8 cellular contexts compared by ENCODE assay signal in genomic region chr11:62337682-62338181, GRCh38. TPM values are rescaled to one million over a fixed set of nuclear protein-coding genes. Genes with fewer than 3 reads are reported as not detected.
A peak's percentile ranks its signal among the peaks of the same experiment; 100 is the strongest.
DNase-seq lines count a peak whose midpoint lies in the region; ATAC-seq, FAIRE-seq and TF ChIP-seq lines count a peak whose summit lies in the region.

No MANE protein-coding gene starts in this region.

- no peak for TF ChIP-seq CTCF in HEK293 (tag by site-specific recombination; IDR thresholded peaks at IDR 0.05)
- no peak for TF ChIP-seq CTCF in H1 (IDR thresholded peaks at IDR 0.05; ENCODE audit: control extremely low read depth in 1 of 3, insufficient read depth in 1 of 3, low read depth in 1 of 3, low read length in 3 of 3)

- no peak overlapping the region for H3K56ac ChIP-seq in H1 (replicated peaks; ENCODE audit: insufficient read length, low read depth, low read length)

- 2% methylated on average over 50 of the region's 50 CpGs; no CpG with 5 or more reads in 1 of the 2 experiments for WGBS in H1 (ENCODE audit: extremely low coverage in 1 of 2, insufficient coverage in 1 of 2, insufficient read length in 1 of 2, insufficient replicate concordance in 2 of 2, low coverage in 1 of 2, low lambda C conversion rate in 2 of 2, missing lambda C conversion rate in 1 of 2), 2 experiments
- under 1% methylated on average over 50 of the region's 50 CpGs for WGBS in urinary bladder

- no peaks in the 10 kb centered on the region for H3K36me3 Mint-ChIP-seq in CD4-positive, CD25-positive, alpha-beta regulatory T cell
- H3K36me3 Mint-ChIP-seq in T-cell = no peaks in the 10 kb centered on the region

- CTCF ChIA-PET in HEK293 (lab: Yijun Ruan, JAX) = interaction anchor here (0.6 to 0.8 kb wide), 7 partner anchors 27 to 513 kb away, joined by 3 to 4 read pairs (median 3); no protein-coding TSS in a partner anchor
- CTCF ChIA-PET in T-cell (lab: Charles Lee) = interaction anchor here (0.6 to 1.3 kb wide), 7 partner anchors 27 to 821 kb away, joined by 3 to 7 read pairs (median 4); partner anchors contain the start of genes FEN1 (in 1 of the 2) and TMEM258 (in 1 of the 2)
- CTCF ChIA-PET in H1 (lab: Charles Lee; ENCODE audit: partially characterized antibody) = interaction anchor here (0.6 to 5.5 kb wide), 13 partner anchors 11 to 409 kb away, joined by 3 to 82 read pairs (median 4); no protein-coding TSS in a partner anchor

- peaks cover 4 to 22% (median 6%) of the 10 kb centered on the region in 4 donors for H3K4me1 Mint-ChIP-seq in CD4-positive, CD25-positive, alpha-beta regulatory T cell
- H3K4me1 Mint-ChIP-seq in T-cell = peaks cover 9 to 18% (median 9%) of the 10 kb centered on the region in 3 donors

- H3K9me3 Mint-ChIP-seq in CD4-positive, CD25-positive, alpha-beta regulatory T cell = peaks cover 0 to 3% (median 0%) of the 10 kb centered on the region in 7 donors
- no peaks in the 10 kb centered on the region for H3K9me3 Mint-ChIP-seq in T-cell

- H3K23ac ChIP-seq in H1 (ENCODE audit: insufficient read length) = no peak overlapping the region

- 0 out of 2 replicates have a peak overlapping the region, but pooled peaks have one; percentile 88 for H2BK15ac ChIP-seq in H1 (ENCODE audit: low read length)

- H4K91ac ChIP-seq in H1 (replicated peaks; ENCODE audit: insufficient read length, low read length) = peak overlapping the region; percentile 77

- H3K79me1 ChIP-seq in H1 (ENCODE audit: low read depth, low read length) = no peaks in the 10 kb centered on the region

- H2AFZ ChIP-seq in H1 (ENCODE audit: low read length) = peak overlapping the region; percentile 59; the same call in 1 of the 2 replicates

- no peak overlapping the region for H3K14ac ChIP-seq in H1 (ENCODE audit: insufficient read length)

- H3K27me3 Mint-ChIP-seq in CD4-positive, CD25-positive, alpha-beta regulatory T cell = peaks cover 62% of the 10 kb centered on the region
- H3K27me3 Mint-ChIP-seq in T-cell = peaks cover 3 to 32% of the 10 kb centered on the region in 2 donors

- TF ChIP-seq RAD21 in H1 (IDR thresholded peaks at IDR 0.05 in 1 of 2, conservative IDR thresholded peaks at IDR 0.05 in 1 of 2; ENCODE audit: low read depth in 2 of 2, low read length in 2 of 2) = no peak

- peak overlapping the region; percentile 59 to 73 (median 65) for H3K9ac ChIP-seq in H1 (replicated peaks in 1 of 4; ENCODE audit: extremely low read depth in 1 of 4, low read depth in 3 of 4, low read length in 3 of 4)
- H3K9ac ChIP-seq in mucosa of rectum (ENCODE audit: low read depth in 1 of 2, low read length in 2 of 2) = peak overlapping the region; percentile 63 to 80

- DNase-seq in CD4-positive, CD25-positive, alpha-beta regulatory T cell = peak in 2 of 3 donors; percentile 3 to 7
- DNase-seq in T-cell = peak in 5 of 34 experiments; percentile 1 to 15 (median 3)
- DNase-seq in H1 (ENCODE audit: low read depth in 1 of 2, low spot score in 2 of 2) = no peak
- DNase-seq in NCI-H1694 treated with DMSO at 0.1 percent for 48 hours (lab: John Stamatoyannopoulos, UW) = no peak

- peaks cover 23% of the 10 kb centered on the region for H3K27me3 ChIP-seq in CD4-positive, CD25-positive, alpha-beta regulatory T cell (ENCODE audit: control insufficient read depth, insufficient read depth, low read length)
- H3K27me3 ChIP-seq in H1 (replicated peaks in 1 of 4; ENCODE audit: control insufficient read depth in 3 of 4, extremely low read depth in 1 of 4, insufficient read depth in 3 of 4, low read length in 3 of 4) (peaks cover 0 to 10% (median 4%) of the 10 kb centered on the region in 4 experiments; a peak in 3 of 7 replicates), mucosa of rectum (ENCODE audit: control insufficient read depth in 2 of 2, insufficient read depth in 2 of 2, low read length in 2 of 2) (no peaks in the 10 kb centered on the region)

- peak overlapping the region; percentile 81 for H4K8ac ChIP-seq in H1 (ENCODE audit: extremely low read depth, insufficient read depth, low read length)

- H2BK120ac ChIP-seq in H1 (replicated peaks; ENCODE audit: low read depth, low read length) = no peak overlapping the region

- peak overlapping the region; percentile 94 for H3K4ac ChIP-seq in H1 (replicated peaks; ENCODE audit: insufficient read length, low read depth, low read length)

- no peak overlapping the region for H2AK5ac ChIP-seq in H1 (ENCODE audit: low read depth, low read length)

- H2BK5ac ChIP-seq in H1 (ENCODE audit: low read depth, low read length) = 0 out of 2 replicates have a peak overlapping the region, but pooled peaks have one; percentile 35

- no peaks in the 10 kb centered on the region for H3K79me2 ChIP-seq in H1 (ENCODE audit: control insufficient read depth in 1 of 2, insufficient read depth in 2 of 2, low read length in 2 of 2)

- peak in 1 of 2 donors; percentile 29 for ATAC-seq in CD4-positive, CD25-positive, alpha-beta regulatory T cell (ENCODE audit: low read depth in 2 of 2)
- peak; percentile 9 to 49 (median 38) for ATAC-seq in T-cell (replicated peaks in 1 of 4)
- ATAC-seq in GM19467 (IDR thresholded peaks at IDR 0.05; ENCODE audit: unreplicated experiment) = no peak

- no peak overlapping the region for H4K5ac ChIP-seq in H1 (ENCODE audit: insufficient read length, low read depth, low read length)

- TF ChIP-seq EP300 in H1 (IDR thresholded peaks at IDR 0.05; ENCODE audit: borderline replicate concordance in 1 of 2, low read depth in 2 of 2, low read length in 2 of 2) = no peak

- H3K4me3 Mint-ChIP-seq in CD4-positive, CD25-positive, alpha-beta regulatory T cell = peak overlapping the region; percentile 26 to 88 (median 86)
- H3K4me3 Mint-ChIP-seq in T-cell = peak overlapping the region; percentile 78 to 88 (median 85)

- no peak overlapping the region for H3K27ac ChIP-seq in CD4-positive, CD25-positive, alpha-beta regulatory T cell (ENCODE audit: insufficient read depth, low read length, poor library complexity, severe bottlenecking)
- peak overlapping the region; percentile 39; the same call in 1 of the 2 replicates for H3K27ac ChIP-seq in HEK293 (ENCODE audit: extremely low read depth, low read depth, low read length)
- no peak overlapping the region for H3K27ac ChIP-seq in H1 (ENCODE audit: low read depth, low read length)
- H3K27ac ChIP-seq in mucosa of rectum (ENCODE audit: low read depth in 2 of 2, low read length in 2 of 2) = peak overlapping the region; percentile 32 to 64
- no peak overlapping the region for H3K27ac ChIP-seq in urinary bladder (ENCODE audit: low read depth)

- FAIRE-seq in H1 (lab: Jason Lieb, UNC) = no peak

- no peak for TF ChIP-seq POLR2A in H1 (IDR thresholded peaks at IDR 0.05; ENCODE audit: control extremely low read depth in 1 of 2, low read depth in 2 of 2, low read length in 2 of 2)

- POLR2A ChIA-PET in HEK293 (lab: Yijun Ruan, JAX) = interaction anchor here (0.6 to 1.1 kb wide), 3 partner anchors 15 to 77 kb away, joined by 3 to 8 read pairs (median 4); no protein-coding TSS in a partner anchor
- POLR2A ChIA-PET in T-cell (lab: Charles Lee) = no interaction called here
- POLR2A ChIA-PET in H1 (lab: Charles Lee; ENCODE audit: partially characterized antibody) = interaction anchor here (0.7 to 1.2 kb wide), 3 partner anchors 9 to 38 kb away, joined by 3 read pairs; no protein-coding TSS in a partner anchor

- peak overlapping the region; percentile 80 to 93 for H3K4me2 ChIP-seq in H1 (ENCODE audit: insufficient read depth in 1 of 2, low read depth in 2 of 2, low read length in 2 of 2)

- peak overlapping the region in 2 of 3 donors; percentile 44 to 67 for H3K27ac Mint-ChIP-seq in CD4-positive, CD25-positive, alpha-beta regulatory T cell
- H3K27ac Mint-ChIP-seq in T-cell = no peak overlapping the region

- peak overlapping the region; percentile 55; the same call in 1 of the 2 replicates for H2BK12ac ChIP-seq in H1 (ENCODE audit: low read depth, low read length)

- H2BK20ac ChIP-seq in H1 (ENCODE audit: low read length) = 0 out of 2 replicates have a peak overlapping the region, but pooled peaks have one; percentile 13

- H3K9me3 ChIP-seq in CD4-positive, CD25-positive, alpha-beta regulatory T cell (ENCODE audit: control insufficient read depth in 2 of 2, low read length in 2 of 2) = no peaks in the 10 kb centered on the region
- H3K9me3 ChIP-seq in HEK293 (ENCODE audit: control insufficient read depth, insufficient read depth, low read depth, low read length) = no peaks in the 10 kb centered on the region
- H3K9me3 ChIP-seq in H1 (ENCODE audit: insufficient read depth in 2 of 2, low read depth in 1 of 2, low read length in 1 of 2) = no peaks in the 10 kb centered on the region
- H3K9me3 ChIP-seq in mucosa of rectum (ENCODE audit: control insufficient read depth in 2 of 2, low read length in 2 of 2) = no peaks in the 10 kb centered on the region

- H3K36me3 ChIP-seq in CD4-positive, CD25-positive, alpha-beta regulatory T cell (ENCODE audit: control insufficient read depth, insufficient read depth, low read length) = no peaks in the 10 kb centered on the region
- peaks cover 0 to 6% of the 10 kb centered on the region in 2 experiments; a peak in 1 of 3 replicates for H3K36me3 ChIP-seq in HEK293 (ENCODE audit: control insufficient read depth in 2 of 2, insufficient read depth in 1 of 2, low read length in 2 of 2)
- no peaks in the 10 kb centered on the region; a peak in 2 of 8 replicates for H3K36me3 ChIP-seq in H1 (ENCODE audit: control insufficient read depth in 2 of 4, insufficient read depth in 4 of 4, low read length in 3 of 4)
- H3K36me3 ChIP-seq in mucosa of rectum (ENCODE audit: control insufficient read depth in 2 of 2, insufficient read depth in 2 of 2, low read length in 2 of 2) = no peaks in the 10 kb centered on the region
- H3K36me3 ChIP-seq in urinary bladder (ENCODE audit: insufficient read depth) = no peaks in the 10 kb centered on the region

- peak overlapping the region; percentile 51 for H3K4me3 ChIP-seq in CD4-positive, CD25-positive, alpha-beta regulatory T cell (ENCODE audit: low read depth, low read length)
- H3K4me3 ChIP-seq in HEK293 (ENCODE audit: low read depth, low read length) = peak overlapping the region; percentile 82
- peak overlapping the region; percentile 59 to 77 (median 72) for H3K4me3 ChIP-seq in H1 (ENCODE audit: extremely low read depth in 1 of 4, insufficient read depth in 2 of 4, low read depth in 3 of 4, low read length in 4 of 4)
- peak overlapping the region; percentile 81 to 91 for H3K4me3 ChIP-seq in mucosa of rectum (ENCODE audit: low read length in 2 of 2)
- peak overlapping the region; percentile 50 for H3K4me3 ChIP-seq in urinary bladder (ENCODE audit: low read depth, low read length)

- H3K18ac ChIP-seq in H1 (ENCODE audit: extremely low read depth, low read length) = no peak overlapping the region

- H4K20me1 ChIP-seq in H1 (replicated peaks in 1 of 2; ENCODE audit: control insufficient read depth in 1 of 2, insufficient read depth in 2 of 2, low read length in 2 of 2) = no peaks in the 10 kb centered on the region

- peaks cover 13% of the 10 kb centered on the region for H3K4me1 ChIP-seq in CD4-positive, CD25-positive, alpha-beta regulatory T cell (ENCODE audit: control insufficient read depth, insufficient read depth, low read length, poor library complexity, severe bottlenecking)
- H3K4me1 ChIP-seq in HEK293 (ENCODE audit: control insufficient read depth, insufficient read depth, low read length) (peaks cover 6% of the 10 kb centered on the region; the same call in 1 of the 2 replicates), H1 (replicated peaks in 1 of 4; ENCODE audit: control insufficient read depth in 3 of 4, insufficient read depth in 4 of 4, low read length in 3 of 4) (peaks cover 0 to 4% (median 0%) of the 10 kb centered on the region in 4 experiments; a peak in 4 of 7 replicates), mucosa of rectum (ENCODE audit: control insufficient read depth in 2 of 2, insufficient read depth in 2 of 2, low read length in 2 of 2) (peaks cover 3 to 9% of the 10 kb centered on the region in 2 donors), urinary bladder (ENCODE audit: insufficient read depth) (no peaks in the 10 kb centered on the region)

- peaks cover 4% of the 10 kb centered on the region; the same call in 1 of the 2 replicates for H3K23me2 ChIP-seq in H1 (ENCODE audit: low read depth, low read length)

RNA-seq across cellular contexts. Expression of gene ASRGL1, which starts 0.5 kb away (rescaled TPM):
- total RNA-seq in CD4-positive, CD25-positive, alpha-beta regulatory T cell = 0.57 TPM
- polyA plus RNA-seq in CD4-positive, CD25-positive, alpha-beta regulatory T cell = 1 to 10 TPM in 3 of 4 donors, not detected in 1; 1.4 to 3.6 (median 3.5) TPM
- 1 to 10 TPM in 4 of 5 donors, under 1 TPM in 1; 0.88 to 2.6 (median 1.9) TPM for total RNA-seq in T-cell
- total RNA-seq in H1 (2021; fragmentation: NEBNext Ultra II Directional; extraction: Animal tissue kit (Norgen Biotek cat#: 25700)) = 23.5 and 27.2 TPM in 2 replicates
- polyA plus RNA-seq in H1 (2011; rRNA removed) = 19.9 and 24.0 TPM in 2 replicates
- 35.0 TPM for polyA plus RNA-seq in H1 (2011; cell fraction: cytosol; rRNA removed)
- 31.5 TPM for polyA plus RNA-seq in H1 (2011; cell fraction: nucleus; rRNA removed)
- 23.4 to 31.1 TPM (median 26.9 TPM) in 4 replicates for polyA plus RNA-seq in H1 (2012, experiment 1 of 2)
- polyA plus RNA-seq in H1 (2012, experiment 2 of 2) = 9.3 TPM
- polyA plus RNA-seq in H1 (2013, experiment 1 of 2) = 23.8 TPM
- polyA plus RNA-seq in H1 (2013, experiment 2 of 2) = 25.9 TPM
- polyA minus RNA-seq in H1 (2011; rRNA and poly(A)+ RNA removed) = 17.4 and 22.0 TPM in 2 replicates
- polyA minus RNA-seq in H1 (2011; cell fraction: cytosol; rRNA and poly(A)+ RNA removed) = 11.4 TPM
- 19.1 TPM for polyA minus RNA-seq in H1 (2011; cell fraction: nucleus; rRNA and poly(A)+ RNA removed)
- total RNA-seq in urinary bladder = 5.1 TPM
- polyA plus RNA-seq in urinary bladder = 7.0 TPM

RNA-seq across cellular contexts. Expression of gene SCGB1D4, which starts 38.9 kb away (rescaled TPM):
- total RNA-seq in CD4-positive, CD25-positive, alpha-beta regulatory T cell = not detected
- not detected for polyA plus RNA-seq in CD4-positive, CD25-positive, alpha-beta regulatory T cell
- total RNA-seq in T-cell = not detected
- not detected in 2 replicates for total RNA-seq in H1 (2021; fragmentation: NEBNext Ultra II Directional; extraction: Animal tissue kit (Norgen Biotek cat#: 25700))
- not detected in 2 replicates for polyA plus RNA-seq in H1 (2011; rRNA removed)
- polyA plus RNA-seq in H1 (2011; cell fraction: cytosol; rRNA removed) = not detected
- polyA plus RNA-seq in H1 (2011; cell fraction: nucleus; rRNA removed) = not detected
- polyA plus RNA-seq in H1 (2012, experiment 1 of 2) = not detected in 4 replicates
- not detected for polyA plus RNA-seq in H1 (2012, experiment 2 of 2)
- polyA plus RNA-seq in H1 (2013, experiment 1 of 2) = not detected
- polyA plus RNA-seq in H1 (2013, experiment 2 of 2) = not detected
- not detected in 2 replicates for polyA minus RNA-seq in H1 (2011; rRNA and poly(A)+ RNA removed)
- polyA minus RNA-seq in H1 (2011; cell fraction: cytosol; rRNA and poly(A)+ RNA removed) = not detected
- not detected for polyA minus RNA-seq in H1 (2011; cell fraction: nucleus; rRNA and poly(A)+ RNA removed)
- not detected for total RNA-seq in urinary bladder
- polyA plus RNA-seq in urinary bladder = not detected

Comparison
In these comparisons a context has a peak if more than half of its experiments do, and no peak if none do; other contexts are left out.
1. DNase-seq: peak in CD4-positive, CD25-positive, alpha-beta regulatory T cell (2 of 3); none in H1 (0 of 2) and NCI-H1694 treated with DMSO at 0.1 percent for 48 hours (single experiment).
2. H3K27ac ChIP-seq: peak in HEK293 (single experiment) and mucosa of rectum (2 of 2); none in CD4-positive, CD25-positive, alpha-beta regulatory T cell (single experiment), H1 (single experiment) and urinary bladder (single experiment).
3. H3K27ac Mint-ChIP-seq: peak in CD4-positive, CD25-positive, alpha-beta regulatory T cell (2 of 3); none in T-cell (0 of 2).
4. POLR2A ChIA-PET loops: an anchor here in HEK293 (0.6 to 1.1 kb wide) and H1 (0.7 to 1.2 kb wide); none called in T-cell.
5. Peak in every context shown above with its lines, with median percentiles within 50 percentile points of each other: H3K4me3 ChIP-seq.